ENCODE assay signal across 8 cellular contexts in the genomic region with DNA sequence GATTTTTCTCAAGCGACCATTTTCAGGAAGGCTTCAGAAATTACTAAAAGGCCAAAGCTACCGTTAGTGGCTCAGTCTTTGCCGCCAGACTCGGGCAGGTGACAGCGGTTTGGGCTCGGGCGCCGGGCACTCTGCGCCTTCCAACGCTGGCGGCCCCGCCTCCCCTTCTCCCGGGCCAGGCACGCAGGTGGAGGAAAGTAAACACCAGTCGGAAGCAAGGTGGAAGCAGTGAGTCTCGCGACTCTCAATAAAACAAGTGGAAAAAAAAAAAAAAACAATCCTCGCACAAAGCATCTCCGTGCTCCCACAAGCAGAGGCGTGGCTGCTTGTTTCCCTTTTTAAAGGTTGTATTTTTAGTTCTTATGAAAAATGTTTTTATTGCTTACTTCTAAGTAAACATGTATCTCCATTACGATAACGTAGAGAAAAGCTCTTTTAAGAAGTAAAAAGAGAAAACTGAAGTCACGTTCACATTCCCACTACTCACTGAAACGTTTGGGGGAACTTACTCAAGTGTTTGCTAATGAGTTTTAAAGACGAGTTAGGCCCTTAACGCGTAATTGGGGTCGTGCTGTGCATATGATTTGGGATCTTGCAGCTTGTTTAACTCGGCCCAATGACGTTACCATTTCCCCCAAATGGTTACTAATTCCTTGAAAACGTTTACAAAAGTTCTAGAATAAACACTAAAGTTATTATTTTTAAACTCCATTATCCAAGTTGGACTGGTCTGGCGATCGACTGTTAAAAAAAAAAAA. TPM values are rescaled to one million over a fixed set of nuclear protein-coding genes. Genes with fewer than 3 reads are reported as not detected.
DNase-seq lines count a peak whose midpoint lies in the region; ATAC-seq and TF ChIP-seq lines count a peak whose summit lies in the region.

No MANE protein-coding gene starts in this region.

- TF ChIP-seq CTCF in AG10803 (conservative IDR thresholded peaks at IDR 0.05; ENCODE audit: low read length) (no peak), HEK293 (tag by site-specific recombination; IDR thresholded peaks at IDR 0.05) (no peak)

- H3K4me1 Mint-ChIP-seq in activated naive CD8-positive, alpha-beta T cell (ENCODE audit: low read depth): peaks cover 73% of the 10 kb centered on the region

- H3K36me3 ChIP-seq in HEK293 (ENCODE audit: control insufficient read depth in 2 of 2, insufficient read depth in 1 of 2, low read length in 2 of 2): no peaks in the 10 kb centered on the region
- peaks cover 12% of the 10 kb centered on the region for H3K36me3 ChIP-seq in NT2/D1 (ENCODE audit: insufficient read depth, insufficient read length, low read length)

- peak overlapping the region; percentile 92 for H3K27ac Mint-ChIP-seq in activated naive CD8-positive, alpha-beta T cell

- peak overlapping the region; percentile 94 for H3K9ac ChIP-seq in NT2/D1 (ENCODE audit: insufficient read length, low read depth)

- no peaks in the 10 kb centered on the region for H3K9me3 ChIP-seq in HEK293 (ENCODE audit: control insufficient read depth, insufficient read depth, low read depth, low read length)
- no peaks in the 10 kb centered on the region for H3K9me3 ChIP-seq in NT2/D1 (ENCODE audit: insufficient read depth, low read length)

- POLR2A ChIA-PET in HEK293 (lab: Yijun Ruan, JAX): interaction anchor here (0.6 to 2.0 kb wide), 7 partner anchors 9 to 1946 kb away, joined by 3 to 8 read pairs (median 3); no protein-coding TSS in a partner anchor

- H3K4me1 ChIP-seq in HEK293 (ENCODE audit: control insufficient read depth, insufficient read depth, low read length): peaks cover 60% of the 10 kb centered on the region
- H3K4me1 ChIP-seq in NT2/D1 (ENCODE audit: insufficient read depth, insufficient read length): no peaks in the 10 kb centered on the region

- H3K36me3 Mint-ChIP-seq in activated naive CD8-positive, alpha-beta T cell: no peaks in the 10 kb centered on the region

- H3K27me3 Mint-ChIP-seq in activated naive CD8-positive, alpha-beta T cell: no peaks in the 10 kb centered on the region

- H3K4me3 ChIP-seq in AG10803 (ENCODE audit: low read length): peak overlapping the region; percentile 78
- H3K4me3 ChIP-seq in HEK293 (ENCODE audit: low read depth, low read length): peak overlapping the region; percentile 85
- peak overlapping the region; percentile 84 for H3K4me3 ChIP-seq in NT2/D1 (ENCODE audit: insufficient read length, low read depth)

- peaks cover 11% of the 10 kb centered on the region for H3K27me3 ChIP-seq in NT2/D1 (ENCODE audit: insufficient read depth, insufficient read length)

- ATAC-seq in left ventricle myocardium superior: peak; percentile 47

- peak overlapping the region; percentile 93 for H3K27ac ChIP-seq in HEK293 (ENCODE audit: extremely low read depth, low read depth, low read length)

- CTCF ChIA-PET in HEK293 (lab: Yijun Ruan, JAX): interaction anchor here (0.6 kb wide), 2 partner anchors 19 to 23 kb away, joined by 3 read pairs; no protein-coding TSS in a partner anchor

- intact Hi-C loops in left ventricle myocardium superior (cut with micrococcal nuclease): no loop called here

- H3K9me3 Mint-ChIP-seq in activated naive CD8-positive, alpha-beta T cell (ENCODE audit: low read depth): no peaks in the 10 kb centered on the region

- DNase-seq in AG10803 (ENCODE audit: low read depth) (peak; percentile 8), NT2/D1 (ENCODE audit: low read depth, low spot score) (peak; percentile 33), left ventricle myocardium superior (peak; percentile 75), renal cortical epithelial cell (ENCODE audit: low read depth) (peak; percentile 37), middle frontal gyrus (ENCODE audit: extremely low spot score, low spot score) (no peak), occipital lobe (lab: John Stamatoyannopoulos, UW) (no peak)

- H3K4me3 Mint-ChIP-seq in activated naive CD8-positive, alpha-beta T cell: peak overlapping the region; percentile 91

TF ChIP-seq in HEK293, 187 proteins besides CTCF, POLR2A, EP300 and RAD21:
- TF ChIP-seq, protein P1, sequence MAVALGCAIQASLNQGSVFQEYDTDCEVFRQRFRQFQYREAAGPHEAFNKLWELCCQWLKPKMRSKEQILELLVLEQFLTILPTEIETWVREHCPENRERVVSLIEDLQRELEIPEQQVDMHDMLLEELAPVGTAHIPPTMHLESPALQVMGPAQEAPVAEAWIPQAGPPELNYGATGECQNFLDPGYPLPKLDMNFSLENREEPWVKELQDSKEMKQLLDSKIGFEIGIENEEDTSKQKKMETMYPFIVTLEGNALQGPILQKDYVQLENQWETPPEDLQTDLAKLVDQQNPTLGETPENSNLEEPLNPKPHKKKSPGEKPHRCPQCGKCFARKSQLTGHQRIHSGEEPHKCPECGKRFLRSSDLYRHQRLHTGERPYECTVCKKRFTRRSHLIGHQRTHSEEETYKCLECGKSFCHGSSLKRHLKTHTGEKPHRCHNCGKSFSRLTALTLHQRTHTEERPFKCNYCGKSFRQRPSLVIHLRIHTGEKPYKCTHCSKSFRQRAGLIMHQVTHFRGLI (tag by site-specific recombination; IDR thresholded peaks at IDR 0.05): 0 out of 2 replicates have a peak, but pooled peaks have one; percentile 63
- peak; percentile 59 for TF ChIP-seq ZBTB20 (tag by site-specific recombination; IDR thresholded peaks at IDR 0.05)
- peak; percentile 34; the same call in 1 of the 2 replicates for TF ChIP-seq KLF9 (tag by site-specific recombination; IDR thresholded peaks at IDR 0.05; ENCODE audit: low read depth)
- TF ChIP-seq ZNF837 (tag by site-specific recombination; IDR thresholded peaks at IDR 0.05): no peak
- TF ChIP-seq ZNF76 (tag by site-specific recombination; IDR thresholded peaks at IDR 0.05; ENCODE audit: borderline replicate concordance, low read depth): no peak
- TF ChIP-seq ZBTB8A (tag by site-specific recombination; IDR thresholded peaks at IDR 0.05): peak; percentile 93
- TF ChIP-seq, protein P2, sequence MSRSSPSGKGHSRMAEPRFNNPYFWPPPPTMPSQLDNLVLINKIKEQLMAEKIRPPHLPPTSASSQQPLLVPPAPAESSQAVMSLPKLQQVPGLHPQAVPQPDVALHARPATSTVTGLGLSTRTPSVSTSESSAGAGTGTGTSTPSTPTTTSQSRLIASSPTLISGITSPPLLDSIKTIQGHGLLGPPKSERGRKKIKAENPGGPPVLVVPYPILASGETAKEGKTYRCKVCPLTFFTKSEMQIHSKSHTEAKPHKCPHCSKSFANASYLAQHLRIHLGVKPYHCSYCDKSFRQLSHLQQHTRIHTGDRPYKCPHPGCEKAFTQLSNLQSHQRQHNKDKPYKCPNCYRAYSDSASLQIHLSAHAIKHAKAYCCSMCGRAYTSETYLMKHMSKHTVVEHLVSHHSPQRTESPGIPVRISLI (tag by site-specific recombination; IDR thresholded peaks at IDR 0.05): no peak
- TF ChIP-seq PRDM1 (tag by site-specific recombination; IDR thresholded peaks at IDR 0.05): peak; percentile 31; the same call in 1 of the 2 replicates
- TF ChIP-seq, protein P3, sequence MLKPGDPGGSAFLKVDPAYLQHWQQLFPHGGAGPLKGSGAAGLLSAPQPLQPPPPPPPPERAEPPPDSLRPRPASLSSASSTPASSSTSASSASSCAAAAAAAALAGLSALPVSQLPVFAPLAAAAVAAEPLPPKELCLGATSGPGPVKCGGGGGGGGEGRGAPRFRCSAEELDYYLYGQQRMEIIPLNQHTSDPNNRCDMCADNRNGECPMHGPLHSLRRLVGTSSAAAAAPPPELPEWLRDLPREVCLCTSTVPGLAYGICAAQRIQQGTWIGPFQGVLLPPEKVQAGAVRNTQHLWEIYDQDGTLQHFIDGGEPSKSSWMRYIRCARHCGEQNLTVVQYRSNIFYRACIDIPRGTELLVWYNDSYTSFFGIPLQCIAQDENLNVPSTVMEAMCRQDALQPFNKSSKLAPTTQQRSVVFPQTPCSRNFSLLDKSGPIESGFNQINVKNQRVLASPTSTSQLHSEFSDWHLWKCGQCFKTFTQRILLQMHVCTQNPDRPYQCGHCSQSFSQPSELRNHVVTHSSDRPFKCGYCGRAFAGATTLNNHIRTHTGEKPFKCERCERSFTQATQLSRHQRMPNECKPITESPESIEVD (tag by site-specific recombination; IDR thresholded peaks at IDR 0.05): peak; percentile 71
- TF ChIP-seq, protein P4, sequence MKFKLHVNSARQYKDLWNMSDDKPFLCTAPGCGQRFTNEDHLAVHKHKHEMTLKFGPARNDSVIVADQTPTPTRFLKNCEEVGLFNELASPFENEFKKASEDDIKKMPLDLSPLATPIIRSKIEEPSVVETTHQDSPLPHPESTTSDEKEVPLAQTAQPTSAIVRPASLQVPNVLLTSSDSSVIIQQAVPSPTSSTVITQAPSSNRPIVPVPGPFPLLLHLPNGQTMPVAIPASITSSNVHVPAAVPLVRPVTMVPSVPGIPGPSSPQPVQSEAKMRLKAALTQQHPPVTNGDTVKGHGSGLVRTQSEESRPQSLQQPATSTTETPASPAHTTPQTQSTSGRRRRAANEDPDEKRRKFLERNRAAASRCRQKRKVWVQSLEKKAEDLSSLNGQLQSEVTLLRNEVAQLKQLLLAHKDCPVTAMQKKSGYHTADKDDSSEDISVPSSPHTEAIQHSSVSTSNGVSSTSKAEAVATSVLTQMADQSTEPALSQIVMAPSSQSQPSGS (tag by site-specific recombination; IDR thresholded peaks at IDR 0.05; ENCODE audit: low read depth): peak; percentile 34; the same call in 1 of the 2 replicates
- no peak for TF ChIP-seq ZNF529 (tag by site-specific recombination; IDR thresholded peaks at IDR 0.05; ENCODE audit: insufficient replicate concordance)
- no peak for TF ChIP-seq ZNF473 (tag by site-specific recombination; IDR thresholded peaks at IDR 0.05)
- no peak for TF ChIP-seq ZIC2 (tag by site-specific recombination; IDR thresholded peaks at IDR 0.05)
- TF ChIP-seq WT1 (tag by site-specific recombination; IDR thresholded peaks at IDR 0.05): 0 out of 2 replicates have a peak, but pooled peaks have one; percentile 10

RNA-seq across cellular contexts. Expression of a gene that starts 0.9 kb away (rescaled TPM):
- total RNA-seq in left ventricle myocardium superior: 72.0 TPM
- 18.1 and 42.7 TPM in 2 replicates for total RNA-seq in renal cortical epithelial cell
- total RNA-seq in occipital lobe: 26.7 TPM

Comparison
In these comparisons a context has a peak if more than half of its experiments do, and no peak if none do; other contexts are left out.
1. DNase-seq: peak in AG10803 (single experiment), NT2/D1 (single experiment), left ventricle myocardium superior (single experiment) and renal cortical epithelial cell (single experiment); none in middle frontal gyrus (single experiment) and occipital lobe (single experiment).
2. Peak in every context shown above with its lines, with median percentiles within 50 percentile points of each other: H3K4me3 ChIP-seq.